Comparison of ENCODE assay signal across 22 cellular contexts in the genomic region with DNA sequence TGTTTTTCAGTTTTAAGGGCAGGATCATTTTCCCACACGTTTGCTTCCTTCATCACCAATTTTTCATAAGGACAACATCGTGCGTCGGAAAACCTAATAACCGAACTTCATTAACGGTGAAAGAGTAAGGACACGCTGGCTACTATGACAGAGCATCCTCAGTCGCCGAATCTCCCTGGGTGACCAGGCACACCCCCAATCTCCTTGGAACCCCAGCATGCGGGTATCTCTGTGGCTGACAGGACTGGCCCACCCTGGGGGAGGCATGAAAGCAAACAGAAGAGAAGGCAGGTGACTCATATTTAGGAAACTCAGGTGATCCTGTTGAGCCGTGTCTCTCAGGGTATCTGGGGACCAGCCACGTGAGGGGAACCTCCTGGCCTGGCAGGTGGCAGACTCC.
DNase-seq lines count a peak whose midpoint lies in the region; ATAC-seq and TF ChIP-seq lines count a peak whose summit lies in the region.
"Had no signal": no experiment of that assay in that cellular context is flagged by ENCODE, and none has a peak within 500 bp of the region (broad histone marks: within the 10 kb centered on the region; RNA-seq: fewer than 3 reads in every experiment).

No MANE protein-coding gene starts in this region.

- TF ChIP-seq CTCF in brain (conservative IDR thresholded peaks at IDR 0.05): no peak
- no peak for TF ChIP-seq CTCF in mesothelial cell of epicardium (IDR thresholded peaks at IDR 0.05; ENCODE audit: unreplicated experiment)

- H3K27me3 Mint-ChIP-seq in brain (no peaks in the 10 kb centered on the region), mesothelial cell of epicardium (ENCODE audit: low read depth) (no peaks in the 10 kb centered on the region)
- H3K27me3 Mint-ChIP-seq in naive thymus-derived CD8-positive, alpha-beta T cell: peaks cover 10 to 42% (median 29%) of the 10 kb centered on the region in 5 donors
- H3K27me3 Mint-ChIP-seq in activated CD8-positive, alpha-beta T cell treated with anti-CD3 and anti-CD28 coated beads, Interleukin-2, amount 10 ng/mL, durations not matched to agents 7 days and 5 days (ENCODE audit: low read depth): peaks cover 4% of the 10 kb centered on the region

- no peak for ATAC-seq in naive thymus-derived CD8-positive, alpha-beta T cell
- no peak for ATAC-seq in activated CD8-positive, alpha-beta T cell treated with anti-CD3 and anti-CD28 coated beads, Interleukin-2, amount 10 ng/mL, durations not matched to agents 7 days and 5 days
- ATAC-seq in GM18867 (IDR thresholded peaks at IDR 0.05; ENCODE audit: unreplicated experiment): no peak
- ATAC-seq: K562 had no signal

- H3K27ac Mint-ChIP-seq in brain (peak overlapping the region in 3 of 5 experiments; percentile 3 to 57 (median 22)), mesothelial cell of epicardium (peak overlapping the region; percentile 61)
- peak overlapping the region in 1 of 10 donors; percentile 31 for H3K27ac Mint-ChIP-seq in naive thymus-derived CD8-positive, alpha-beta T cell
- no peak overlapping the region for H3K27ac Mint-ChIP-seq in activated CD8-positive, alpha-beta T cell treated with anti-CD3 and anti-CD28 coated beads, Interleukin-2, amount 10 ng/mL, durations not matched to agents 7 days and 5 days
- H3K27ac Mint-ChIP-seq: CD8-positive, alpha-beta memory T cell had no signal

- CTCF ChIA-PET in activated CD8-positive, alpha-beta T cell treated with anti-CD3 and anti-CD28 coated beads, Interleukin-2, amount 10 ng/mL, durations not matched to agents 7 days and 5 days (lab: Charles Lee): no interaction called here

- POLR2A ChIA-PET in naive thymus-derived CD8-positive, alpha-beta T cell (lab: Charles Lee): no interaction called here
- POLR2A ChIA-PET in activated CD8-positive, alpha-beta T cell treated with anti-CD3 and anti-CD28 coated beads, Interleukin-2, amount 10 ng/mL, durations not matched to agents 7 days and 5 days (lab: Charles Lee): no interaction called here

- no peaks in the 10 kb centered on the region for H3K27me3 ChIP-seq in effector memory CD4-positive, alpha-beta T cell (replicated peaks; ENCODE audit: control insufficient read depth, insufficient read depth, low read length, poor library complexity, severe bottlenecking)
- H3K27me3 ChIP-seq: MG63, SJSA1 had no signal

- H3K4me3 Mint-ChIP-seq in brain (no peak overlapping the region), mesothelial cell of epicardium (no peak overlapping the region)
- no peak overlapping the region for H3K4me3 Mint-ChIP-seq in naive thymus-derived CD8-positive, alpha-beta T cell
- H3K4me3 Mint-ChIP-seq in activated CD8-positive, alpha-beta T cell treated with anti-CD3 and anti-CD28 coated beads, Interleukin-2, amount 10 ng/mL, durations not matched to agents 7 days and 5 days: no peak overlapping the region
- H3K4me3 Mint-ChIP-seq: CD8-positive, alpha-beta memory T cell had no signal

- no peaks in the 10 kb centered on the region for H3K9me3 ChIP-seq in effector memory CD4-positive, alpha-beta T cell (ENCODE audit: control insufficient read depth, low read length)
- H3K9me3 ChIP-seq: MG63, SJSA1 had no signal

- H3K9me3 Mint-ChIP-seq in brain: no peaks in the 10 kb centered on the region
- H3K9me3 Mint-ChIP-seq in mesothelial cell of epicardium: no peaks in the 10 kb centered on the region
- no peaks in the 10 kb centered on the region for H3K9me3 Mint-ChIP-seq in naive thymus-derived CD8-positive, alpha-beta T cell
- H3K9me3 Mint-ChIP-seq in activated CD8-positive, alpha-beta T cell treated with anti-CD3 and anti-CD28 coated beads, Interleukin-2, amount 10 ng/mL, durations not matched to agents 7 days and 5 days (ENCODE audit: insufficient read depth): no peaks in the 10 kb centered on the region
- H3K9me3 Mint-ChIP-seq: CD8-positive, alpha-beta memory T cell had no signal

- H3K36me3 Mint-ChIP-seq in brain: no peaks in the 10 kb centered on the region
- no peaks in the 10 kb centered on the region for H3K36me3 Mint-ChIP-seq in mesothelial cell of epicardium
- H3K36me3 Mint-ChIP-seq in naive thymus-derived CD8-positive, alpha-beta T cell: no peaks in the 10 kb centered on the region
- H3K36me3 Mint-ChIP-seq in activated CD8-positive, alpha-beta T cell treated with anti-CD3 and anti-CD28 coated beads, Interleukin-2, amount 10 ng/mL, durations not matched to agents 7 days and 5 days (ENCODE audit: low read depth): no peaks in the 10 kb centered on the region
- H3K36me3 Mint-ChIP-seq: CD8-positive, alpha-beta memory T cell had no signal

- H3K36me3 ChIP-seq in effector memory CD4-positive, alpha-beta T cell (ENCODE audit: control insufficient read depth, insufficient read depth, low read length): no peaks in the 10 kb centered on the region
- H3K36me3 ChIP-seq: MG63 had no signal

- H3K27ac ChIP-seq in effector memory CD4-positive, alpha-beta T cell (ENCODE audit: insufficient read depth, low read length, poor library complexity, severe bottlenecking): no peak overlapping the region
- H3K27ac ChIP-seq: 22Rv1, SJSA1 had no signal

- peak; percentile 39 for DNase-seq in NCI-H2171 treated with DMSO at 0.1 percent for 48 hours (lab: John Stamatoyannopoulos, UW)
- DNase-seq in NCI-H2171 (lab: John Stamatoyannopoulos, UW): no peak
- no peak for DNase-seq in mesothelial cell of epicardium (ENCODE audit: low spot score in 2 of 2, unreplicated experiment in 2 of 2)
- no peak for DNase-seq in effector memory CD4-positive, alpha-beta T cell
- DNase-seq in naive thymus-derived CD8-positive, alpha-beta T cell: no peak
- DNase-seq in activated CD8-positive, alpha-beta T cell treated with anti-CD3 and anti-CD28 coated beads, Interleukin-2, amount 10 ng/mL, durations not matched to agents 7 days and 5 days: no peak
- DNase-seq: CD8-positive, alpha-beta memory T cell; DMS53; GF-D8; MG63; NCI-H1048; NCI-H1417 treated with DMSO at 0.1 percent for 48 hours; NCI-H187; NCI-H2227 treated with DMSO at 0.1 percent for 48 hours; NCI-H510A treated with DMSO at 0.1 percent for 48 hours; NCI-H774; NK-92 treated with Interleukin-12 subunit alpha and Interleukin-12 subunit beta, amount 100 ng/mL, for 24 hours had no signal

- no peak overlapping the region for H3K4me3 ChIP-seq in effector memory CD4-positive, alpha-beta T cell (ENCODE audit: insufficient read depth, low read depth, low read length, poor library complexity, severe bottlenecking)
- H3K4me3 ChIP-seq: K562, MG63, SJSA1 had no signal

- H3K4me1 ChIP-seq in effector memory CD4-positive, alpha-beta T cell (ENCODE audit: control insufficient read depth, insufficient read depth, low read length, poor library complexity, severe bottlenecking): no peaks in the 10 kb centered on the region
- H3K4me1 ChIP-seq: SJSA1 had no signal

- H3K4me1 Mint-ChIP-seq in brain: peaks cover 86% of the 10 kb centered on the region
- peaks cover 35% of the 10 kb centered on the region for H3K4me1 Mint-ChIP-seq in mesothelial cell of epicardium
- peaks cover 0 to 12% (median 8%) of the 10 kb centered on the region in 4 donors for H3K4me1 Mint-ChIP-seq in naive thymus-derived CD8-positive, alpha-beta T cell
- no peaks in the 10 kb centered on the region for H3K4me1 Mint-ChIP-seq in activated CD8-positive, alpha-beta T cell treated with anti-CD3 and anti-CD28 coated beads, Interleukin-2, amount 10 ng/mL, durations not matched to agents 7 days and 5 days (ENCODE audit: low read depth)
